Comparison of ENCODE assay signal across 2 cellular contexts in the genomic region with DNA sequence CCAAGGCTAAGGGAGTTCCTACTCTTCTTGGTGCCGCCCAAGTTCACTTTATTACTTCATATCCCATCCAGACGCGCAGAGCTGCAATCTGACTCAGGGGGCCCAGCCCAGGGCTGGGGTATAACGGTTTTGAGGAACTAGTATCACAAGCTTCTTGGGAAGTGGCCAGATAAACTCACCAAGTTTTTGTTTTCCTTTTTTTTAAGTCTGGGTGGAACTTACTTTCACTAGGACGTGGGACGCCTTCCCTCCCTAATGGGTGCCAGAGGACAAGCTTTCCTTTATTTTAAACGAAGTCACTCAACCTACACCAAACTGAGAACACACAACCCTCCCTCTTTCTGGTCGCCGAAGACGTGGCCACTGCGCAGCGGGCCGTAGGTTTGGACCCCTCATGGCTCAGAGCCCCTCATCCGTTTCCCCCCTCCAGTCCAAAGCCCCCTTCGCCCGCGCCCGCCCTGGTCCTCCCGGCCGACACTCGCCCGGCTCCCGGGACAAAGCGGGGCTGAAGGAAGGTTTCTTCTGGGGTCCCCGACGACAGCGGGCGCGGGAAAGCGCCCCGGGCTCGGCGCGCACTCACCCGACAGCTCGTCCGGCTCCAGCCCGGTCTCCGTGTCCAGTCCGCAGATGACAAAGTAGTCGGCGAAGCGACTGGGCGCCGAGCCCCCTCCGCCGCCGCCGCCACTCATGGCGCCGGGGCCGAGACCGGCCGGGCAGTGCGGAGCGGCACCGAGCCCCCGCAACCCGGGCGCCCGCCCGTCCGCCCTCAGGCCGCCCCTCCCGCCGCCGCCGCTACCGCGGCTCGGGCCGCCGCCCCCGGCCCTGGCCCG.
A peak's percentile ranks its signal among the peaks of the same experiment; 100 is the strongest.
TF ChIP-seq lines count a peak whose summit lies in the region.

No MANE protein-coding gene starts in this region.

TF ChIP-seq in SK-N-SH treated with all-trans-retinoic acid at 6 μM for 48 hours, 23 proteins besides CTCF, POLR2A, EP300 and RAD21:
- TF ChIP-seq, protein P1, sequence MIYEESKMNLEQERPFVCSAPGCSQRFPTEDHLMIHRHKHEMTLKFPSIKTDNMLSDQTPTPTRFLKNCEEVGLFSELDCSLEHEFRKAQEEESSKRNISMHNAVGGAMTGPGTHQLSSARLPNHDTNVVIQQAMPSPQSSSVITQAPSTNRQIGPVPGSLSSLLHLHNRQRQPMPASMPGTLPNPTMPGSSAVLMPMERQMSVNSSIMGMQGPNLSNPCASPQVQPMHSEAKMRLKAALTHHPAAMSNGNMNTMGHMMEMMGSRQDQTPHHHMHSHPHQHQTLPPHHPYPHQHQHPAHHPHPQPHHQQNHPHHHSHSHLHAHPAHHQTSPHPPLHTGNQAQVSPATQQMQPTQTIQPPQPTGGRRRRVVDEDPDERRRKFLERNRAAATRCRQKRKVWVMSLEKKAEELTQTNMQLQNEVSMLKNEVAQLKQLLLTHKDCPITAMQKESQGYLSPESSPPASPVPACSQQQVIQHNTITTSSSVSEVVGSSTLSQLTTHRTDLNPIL (CRISPR knock-in tag; IDR thresholded peaks at IDR 0.05; ENCODE audit: low read depth) = no peak
- TF ChIP-seq ZFP30 (CRISPR knock-in tag; IDR thresholded peaks at IDR 0.05) (no peak), ZFP3 (CRISPR knock-in tag; IDR thresholded peaks at IDR 0.05) (no peak), ZC3H10 (CRISPR knock-in tag; IDR thresholded peaks at IDR 0.05) (no peak), ISL1 (CRISPR knock-in tag; IDR thresholded peaks at IDR 0.05) (no peak), ESRRG (CRISPR knock-in tag; IDR thresholded peaks at IDR 0.05) (no peak), GLIS3 (CRISPR knock-in tag; IDR thresholded peaks at IDR 0.05) (no peak), ZNF565 (CRISPR knock-in tag; conservative IDR thresholded peaks at IDR 0.05; ENCODE audit: low read depth) (no peak), ZNF70 (CRISPR knock-in tag; IDR thresholded peaks at IDR 0.05) (no peak), OSR1 (CRISPR knock-in tag; IDR thresholded peaks at IDR 0.05) (no peak), CSDC2 (CRISPR knock-in tag; IDR thresholded peaks at IDR 0.05) (no peak), BACH2 (CRISPR knock-in tag; IDR thresholded peaks at IDR 0.05; ENCODE audit: borderline replicate concordance) (no peak), ARNTL (CRISPR knock-in tag; IDR thresholded peaks at IDR 0.05; ENCODE audit: borderline replicate concordance, low read depth) (no peak), RARB (CRISPR knock-in tag; IDR thresholded peaks at IDR 0.05) (no peak), SNAI2 (CRISPR knock-in tag; IDR thresholded peaks at IDR 0.05) (no peak)
- TF ChIP-seq, protein P2, sequence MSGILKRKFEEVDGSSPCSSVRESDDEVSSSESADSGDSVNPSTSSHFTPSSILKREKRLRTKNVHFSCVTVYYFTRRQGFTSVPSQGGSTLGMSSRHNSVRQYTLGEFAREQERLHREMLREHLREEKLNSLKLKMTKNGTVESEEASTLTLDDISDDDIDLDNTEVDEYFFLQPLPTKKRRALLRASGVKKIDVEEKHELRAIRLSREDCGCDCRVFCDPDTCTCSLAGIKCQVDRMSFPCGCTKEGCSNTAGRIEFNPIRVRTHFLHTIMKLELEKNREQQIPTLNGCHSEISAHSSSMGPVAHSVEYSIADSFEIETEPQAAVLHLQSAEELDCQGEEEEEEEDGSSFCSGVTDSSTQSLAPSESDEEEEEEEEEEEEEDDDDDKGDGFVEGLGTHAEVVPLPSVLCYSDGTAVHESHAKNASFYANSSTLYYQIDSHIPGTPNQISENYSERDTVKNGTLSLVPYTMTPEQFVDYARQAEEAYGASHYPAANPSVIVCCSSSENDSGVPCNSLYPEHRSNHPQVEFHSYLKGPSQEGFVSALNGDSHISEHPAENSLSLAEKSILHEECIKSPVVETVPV (CRISPR knock-in tag; IDR thresholded peaks at IDR 0.05) = no peak
- TF ChIP-seq, protein P3, sequence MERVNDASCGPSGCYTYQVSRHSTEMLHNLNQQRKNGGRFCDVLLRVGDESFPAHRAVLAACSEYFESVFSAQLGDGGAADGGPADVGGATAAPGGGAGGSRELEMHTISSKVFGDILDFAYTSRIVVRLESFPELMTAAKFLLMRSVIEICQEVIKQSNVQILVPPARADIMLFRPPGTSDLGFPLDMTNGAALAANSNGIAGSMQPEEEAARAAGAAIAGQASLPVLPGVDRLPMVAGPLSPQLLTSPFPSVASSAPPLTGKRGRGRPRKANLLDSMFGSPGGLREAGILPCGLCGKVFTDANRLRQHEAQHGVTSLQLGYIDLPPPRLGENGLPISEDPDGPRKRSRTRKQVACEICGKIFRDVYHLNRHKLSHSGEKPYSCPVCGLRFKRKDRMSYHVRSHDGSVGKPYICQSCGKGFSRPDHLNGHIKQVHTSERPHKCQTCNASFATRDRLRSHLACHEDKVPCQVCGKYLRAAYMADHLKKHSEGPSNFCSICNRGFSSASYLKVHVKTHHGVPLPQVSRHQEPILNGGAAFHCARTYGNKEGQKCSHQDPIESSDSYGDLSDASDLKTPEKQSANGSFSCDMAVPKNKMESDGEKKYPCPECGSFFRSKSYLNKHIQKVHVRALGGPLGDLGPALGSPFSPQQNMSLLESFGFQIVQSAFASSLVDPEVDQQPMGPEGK (CRISPR knock-in tag; IDR thresholded peaks at IDR 0.05; ENCODE audit: borderline replicate concordance) = no peak
- TF ChIP-seq, protein P4, sequence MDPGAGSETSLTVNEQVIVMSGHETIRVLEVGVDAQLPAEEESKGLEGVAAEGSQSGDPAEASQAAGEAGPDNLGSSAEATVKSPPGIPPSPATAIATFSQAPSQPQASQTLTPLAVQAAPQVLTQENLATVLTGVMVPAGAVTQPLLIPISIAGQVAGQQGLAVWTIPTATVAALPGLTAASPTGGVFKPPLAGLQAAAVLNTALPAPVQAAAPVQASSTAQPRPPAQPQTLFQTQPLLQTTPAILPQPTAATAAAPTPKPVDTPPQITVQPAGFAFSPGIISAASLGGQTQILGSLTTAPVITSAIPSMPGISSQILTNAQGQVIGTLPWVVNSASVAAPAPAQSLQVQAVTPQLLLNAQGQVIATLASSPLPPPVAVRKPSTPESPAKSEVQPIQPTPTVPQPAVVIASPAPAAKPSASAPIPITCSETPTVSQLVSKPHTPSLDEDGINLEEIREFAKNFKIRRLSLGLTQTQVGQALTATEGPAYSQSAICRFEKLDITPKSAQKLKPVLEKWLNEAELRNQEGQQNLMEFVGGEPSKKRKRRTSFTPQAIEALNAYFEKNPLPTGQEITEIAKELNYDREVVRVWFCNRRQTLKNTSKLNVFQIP (CRISPR knock-in tag; IDR thresholded peaks at IDR 0.05; ENCODE audit: borderline replicate concordance, low read depth) = no peak

TF ChIP-seq in K562, 482 proteins besides CTCF, POLR2A, EP300 and RAD21 (continues in another document):
- TF ChIP-seq, protein P5, sequence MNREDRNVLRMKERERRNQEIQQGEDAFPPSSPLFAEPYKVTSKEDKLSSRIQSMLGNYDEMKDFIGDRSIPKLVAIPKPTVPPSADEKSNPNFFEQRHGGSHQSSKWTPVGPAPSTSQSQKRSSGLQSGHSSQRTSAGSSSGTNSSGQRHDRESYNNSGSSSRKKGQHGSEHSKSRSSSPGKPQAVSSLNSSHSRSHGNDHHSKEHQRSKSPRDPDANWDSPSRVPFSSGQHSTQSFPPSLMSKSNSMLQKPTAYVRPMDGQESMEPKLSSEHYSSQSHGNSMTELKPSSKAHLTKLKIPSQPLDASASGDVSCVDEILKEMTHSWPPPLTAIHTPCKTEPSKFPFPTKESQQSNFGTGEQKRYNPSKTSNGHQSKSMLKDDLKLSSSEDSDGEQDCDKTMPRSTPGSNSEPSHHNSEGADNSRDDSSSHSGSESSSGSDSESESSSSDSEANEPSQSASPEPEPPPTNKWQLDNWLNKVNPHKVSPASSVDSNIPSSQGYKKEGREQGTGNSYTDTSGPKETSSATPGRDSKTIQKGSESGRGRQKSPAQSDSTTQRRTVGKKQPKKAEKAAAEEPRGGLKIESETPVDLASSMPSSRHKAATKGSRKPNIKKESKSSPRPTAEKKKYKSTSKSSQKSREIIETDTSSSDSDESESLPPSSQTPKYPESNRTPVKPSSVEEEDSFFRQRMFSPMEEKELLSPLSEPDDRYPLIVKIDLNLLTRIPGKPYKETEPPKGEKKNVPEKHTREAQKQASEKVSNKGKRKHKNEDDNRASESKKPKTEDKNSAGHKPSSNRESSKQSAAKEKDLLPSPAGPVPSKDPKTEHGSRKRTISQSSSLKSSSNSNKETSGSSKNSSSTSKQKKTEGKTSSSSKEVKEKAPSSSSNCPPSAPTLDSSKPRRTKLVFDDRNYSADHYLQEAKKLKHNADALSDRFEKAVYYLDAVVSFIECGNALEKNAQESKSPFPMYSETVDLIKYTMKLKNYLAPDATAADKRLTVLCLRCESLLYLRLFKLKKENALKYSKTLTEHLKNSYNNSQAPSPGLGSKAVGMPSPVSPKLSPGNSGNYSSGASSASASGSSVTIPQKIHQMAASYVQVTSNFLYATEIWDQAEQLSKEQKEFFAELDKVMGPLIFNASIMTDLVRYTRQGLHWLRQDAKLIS (CRISPR knock-in tag; IDR thresholded peaks at IDR 0.05) = peak; percentile 28; the same call in 1 of the 2 replicates
- TF ChIP-seq SP1 (CRISPR knock-in tag; IDR thresholded peaks at IDR 0.05) (peak; percentile 44; the same call in 1 of the 2 replicates), SPI1 (IDR thresholded peaks at IDR 0.05; ENCODE audit: borderline replicate concordance, low read depth, low read length) (peak; percentile 6; the same call in 1 of the 2 replicates), ZBTB7A (IDR thresholded peaks at IDR 0.05; ENCODE audit: borderline replicate concordance, control insufficient read depth, low read depth, low read length) (peak; percentile 7; the same call in 1 of the 2 replicates), HMGN3 (IDR thresholded peaks at IDR 0.05; ENCODE audit: borderline replicate concordance, extremely low read depth, insufficient read length, low read depth, low read length) (peak; percentile 14), RBM22 (IDR thresholded peaks at IDR 0.05; ENCODE audit: low read depth, low read length, poor library complexity, severe bottlenecking) (peak; percentile 28), POLR2B (IDR thresholded peaks at IDR 0.05; ENCODE audit: low read depth, partially characterized antibody) (no peak), SREBF2 (CRISPR knock-in tag; IDR thresholded peaks at IDR 0.05) (no peak), NRF1 (conservative IDR thresholded peaks at IDR 0.05 in 1 of 2, IDR thresholded peaks at IDR 0.05 in 1 of 2) (peak; percentile 30; a peak in 2 of 4 replicates), TAF1 (IDR thresholded peaks at IDR 0.05; ENCODE audit: control insufficient read depth, extremely low read depth, insufficient read depth, low read length, severe bottlenecking) (peak; percentile 45), MYNN (IDR thresholded peaks at IDR 0.05) (no peak), MYNN (CRISPR knock-in tag; IDR thresholded peaks at IDR 0.05) (no peak)
- TF ChIP-seq, protein P6, sequence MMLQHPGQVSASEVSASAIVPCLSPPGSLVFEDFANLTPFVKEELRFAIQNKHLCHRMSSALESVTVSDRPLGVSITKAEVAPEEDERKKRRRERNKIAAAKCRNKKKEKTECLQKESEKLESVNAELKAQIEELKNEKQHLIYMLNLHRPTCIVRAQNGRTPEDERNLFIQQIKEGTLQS (IDR thresholded peaks at IDR 0.05) = no peak
- TF ChIP-seq, protein P6 (CRISPR knock-in tag; conservative IDR thresholded peaks at IDR 0.05) = peak; percentile 48; the same call in 1 of the 2 replicates
- TF ChIP-seq, protein P7, sequence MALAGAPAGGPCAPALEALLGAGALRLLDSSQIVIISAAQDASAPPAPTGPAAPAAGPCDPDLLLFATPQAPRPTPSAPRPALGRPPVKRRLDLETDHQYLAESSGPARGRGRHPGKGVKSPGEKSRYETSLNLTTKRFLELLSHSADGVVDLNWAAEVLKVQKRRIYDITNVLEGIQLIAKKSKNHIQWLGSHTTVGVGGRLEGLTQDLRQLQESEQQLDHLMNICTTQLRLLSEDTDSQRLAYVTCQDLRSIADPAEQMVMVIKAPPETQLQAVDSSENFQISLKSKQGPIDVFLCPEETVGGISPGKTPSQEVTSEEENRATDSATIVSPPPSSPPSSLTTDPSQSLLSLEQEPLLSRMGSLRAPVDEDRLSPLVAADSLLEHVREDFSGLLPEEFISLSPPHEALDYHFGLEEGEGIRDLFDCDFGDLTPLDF (CRISPR knock-in tag; IDR thresholded peaks at IDR 0.05) = 0 out of 2 replicates have a peak, but pooled peaks have one; percentile 33
- TF ChIP-seq, protein P8, sequence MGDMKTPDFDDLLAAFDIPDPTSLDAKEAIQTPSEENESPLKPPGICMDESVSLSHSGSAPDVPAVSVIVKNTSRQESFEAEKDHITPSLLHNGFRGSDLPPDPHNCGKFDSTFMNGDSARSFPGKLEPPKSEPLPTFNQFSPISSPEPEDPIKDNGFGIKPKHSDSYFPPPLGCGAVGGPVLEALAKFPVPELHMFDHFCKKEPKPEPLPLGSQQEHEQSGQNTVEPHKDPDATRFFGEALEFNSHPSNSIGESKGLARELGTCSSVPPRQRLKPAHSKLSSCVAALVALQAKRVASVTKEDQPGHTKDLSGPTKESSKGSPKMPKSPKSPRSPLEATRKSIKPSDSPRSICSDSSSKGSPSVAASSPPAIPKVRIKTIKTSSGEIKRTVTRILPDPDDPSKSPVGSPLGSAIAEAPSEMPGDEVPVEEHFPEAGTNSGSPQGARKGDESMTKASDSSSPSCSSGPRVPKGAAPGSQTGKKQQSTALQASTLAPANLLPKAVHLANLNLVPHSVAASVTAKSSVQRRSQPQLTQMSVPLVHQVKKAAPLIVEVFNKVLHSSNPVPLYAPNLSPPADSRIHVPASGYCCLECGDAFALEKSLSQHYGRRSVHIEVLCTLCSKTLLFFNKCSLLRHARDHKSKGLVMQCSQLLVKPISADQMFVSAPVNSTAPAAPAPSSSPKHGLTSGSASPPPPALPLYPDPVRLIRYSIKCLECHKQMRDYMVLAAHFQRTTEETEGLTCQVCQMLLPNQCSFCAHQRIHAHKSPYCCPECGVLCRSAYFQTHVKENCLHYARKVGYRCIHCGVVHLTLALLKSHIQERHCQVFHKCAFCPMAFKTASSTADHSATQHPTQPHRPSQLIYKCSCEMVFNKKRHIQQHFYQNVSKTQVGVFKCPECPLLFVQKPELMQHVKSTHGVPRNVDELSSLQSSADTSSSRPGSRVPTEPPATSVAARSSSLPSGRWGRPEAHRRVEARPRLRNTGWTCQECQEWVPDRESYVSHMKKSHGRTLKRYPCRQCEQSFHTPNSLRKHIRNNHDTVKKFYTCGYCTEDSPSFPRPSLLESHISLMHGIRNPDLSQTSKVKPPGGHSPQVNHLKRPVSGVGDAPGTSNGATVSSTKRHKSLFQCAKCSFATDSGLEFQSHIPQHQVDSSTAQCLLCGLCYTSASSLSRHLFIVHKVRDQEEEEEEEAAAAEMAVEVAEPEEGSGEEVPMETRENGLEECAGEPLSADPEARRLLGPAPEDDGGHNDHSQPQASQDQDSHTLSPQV (IDR thresholded peaks at IDR 0.05) = peak; percentile 20; the same call in 1 of the 2 replicates
- TF ChIP-seq, protein P9, sequence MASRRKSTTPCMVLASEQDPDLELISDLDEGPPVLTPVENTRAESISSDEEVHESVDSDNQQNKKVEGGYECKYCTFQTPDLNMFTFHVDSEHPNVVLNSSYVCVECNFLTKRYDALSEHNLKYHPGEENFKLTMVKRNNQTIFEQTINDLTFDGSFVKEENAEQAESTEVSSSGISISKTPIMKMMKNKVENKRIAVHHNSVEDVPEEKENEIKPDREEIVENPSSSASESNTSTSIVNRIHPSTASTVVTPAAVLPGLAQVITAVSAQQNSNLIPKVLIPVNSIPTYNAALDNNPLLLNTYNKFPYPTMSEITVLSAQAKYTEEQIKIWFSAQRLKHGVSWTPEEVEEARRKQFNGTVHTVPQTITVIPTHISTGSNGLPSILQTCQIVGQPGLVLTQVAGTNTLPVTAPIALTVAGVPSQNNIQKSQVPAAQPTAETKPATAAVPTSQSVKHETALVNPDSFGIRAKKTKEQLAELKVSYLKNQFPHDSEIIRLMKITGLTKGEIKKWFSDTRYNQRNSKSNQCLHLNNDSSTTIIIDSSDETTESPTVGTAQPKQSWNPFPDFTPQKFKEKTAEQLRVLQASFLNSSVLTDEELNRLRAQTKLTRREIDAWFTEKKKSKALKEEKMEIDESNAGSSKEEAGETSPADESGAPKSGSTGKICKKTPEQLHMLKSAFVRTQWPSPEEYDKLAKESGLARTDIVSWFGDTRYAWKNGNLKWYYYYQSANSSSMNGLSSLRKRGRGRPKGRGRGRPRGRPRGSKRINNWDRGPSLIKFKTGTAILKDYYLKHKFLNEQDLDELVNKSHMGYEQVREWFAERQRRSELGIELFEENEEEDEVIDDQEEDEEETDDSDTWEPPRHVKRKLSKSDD (conservative IDR thresholded peaks at IDR 0.05; ENCODE audit: low read length) = no peak
